17 cellular contexts compared by ENCODE assay signal in the genomic region with DNA sequence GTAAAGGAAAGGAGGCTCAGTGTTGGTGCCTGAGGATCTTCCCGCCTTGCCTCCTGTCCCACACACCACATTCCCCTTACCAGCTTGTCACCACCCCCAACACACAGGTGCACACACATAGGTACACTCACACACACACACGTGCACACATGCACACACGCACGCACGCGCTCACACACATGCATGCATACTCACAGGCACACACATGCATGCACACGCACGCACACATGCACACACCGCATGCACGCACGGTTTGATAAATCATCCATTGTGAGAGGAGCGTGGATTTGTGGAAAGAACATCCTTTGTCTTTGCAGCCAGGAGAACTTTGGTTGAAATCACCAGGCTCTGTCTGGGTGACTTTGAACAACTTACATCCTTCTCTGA.
DNase-seq lines count a peak whose midpoint lies in the region; ATAC-seq and TF ChIP-seq lines count a peak whose summit lies in the region.
"Had no signal": no experiment of that assay in that cellular context is flagged by ENCODE, and none has a peak within 500 bp of the region (broad histone marks: within the 10 kb centered on the region; RNA-seq: fewer than 3 reads in every experiment).

No MANE protein-coding gene starts in this region.

- no peak overlapping the region for H3K4me3 Mint-ChIP-seq in activated CD4-positive, alpha-beta T cell treated with anti-CD3 and anti-CD28 coated beads, Interleukin-2, amount 10 ng/mL, durations not matched to agents 7 days and 5 days
- H3K4me3 Mint-ChIP-seq: B cell; CD4-positive, CD25-positive, alpha-beta regulatory T cell had no signal

- H3F3A ChIP-seq in SK-N-SH (replicated peaks; ENCODE audit: insufficient read depth) = peaks cover 26% of the 10 kb centered on the region

- H3K9me3 ChIP-seq in SK-N-SH (no peaks in the 10 kb centered on the region), osteoblast (ENCODE audit: low read depth, low read length) (no peaks in the 10 kb centered on the region), aorta (ENCODE audit: control insufficient read depth, low read length) (no peaks in the 10 kb centered on the region)
- H3K9me3 ChIP-seq: Caco-2 had no signal

- H3K4me3 ChIP-seq in SK-N-SH (ENCODE audit: low read depth in 2 of 2, low read length in 1 of 2) (peak overlapping the region in 1 of 2 experiments; percentile 14; a peak in 1 of 4 replicates), coronary artery (peak overlapping the region; percentile 77), osteoblast (ENCODE audit: insufficient read depth, low read length) (no peak overlapping the region), aorta (ENCODE audit: low read length in 2 of 2) (peak overlapping the region; percentile 15 to 29)
- H3K4me3 ChIP-seq: K562 had no signal

- H3K27me3 ChIP-seq in SK-N-SH (ENCODE audit: insufficient read depth) (no peaks in the 10 kb centered on the region), osteoblast (ENCODE audit: insufficient read depth, low read length) (no peaks in the 10 kb centered on the region), aorta (ENCODE audit: control insufficient read depth in 1 of 2, insufficient read depth in 2 of 2, low read length in 1 of 2) (no peaks in the 10 kb centered on the region)

- H3K27ac ChIP-seq in SK-N-SH (ENCODE audit: low read depth in 2 of 2, low read length in 1 of 2) = peak overlapping the region; percentile 82 to 87; a peak in 3 of 4 replicates
- H3K27ac ChIP-seq in coronary artery = peak overlapping the region; percentile 66 to 90
- no peak overlapping the region for H3K27ac ChIP-seq in osteoblast (ENCODE audit: low read depth, low read length)
- no peak overlapping the region for H3K27ac ChIP-seq in aorta (ENCODE audit: low read depth in 1 of 2, low read length in 2 of 2)
- H3K27ac ChIP-seq: 22Rv1 had no signal

- CTCF ChIA-PET in SK-N-SH (lab: Yijun Ruan, JAX) = no interaction called here
- CTCF ChIA-PET in activated CD4-positive, alpha-beta T cell treated with anti-CD3 and anti-CD28 coated beads, Interleukin-2, amount 10 ng/mL, durations not matched to agents 7 days and 5 days (lab: Charles Lee) = no interaction called here
- CTCF ChIA-PET in HEK293T (lab: Yijun Ruan, JAX) = no interaction called here

- TF ChIP-seq EP300 in SK-N-SH (IDR thresholded peaks at IDR 0.05; ENCODE audit: borderline replicate concordance in 1 of 2, low read depth in 1 of 2, low read length in 1 of 2) = no peak

- H3K4me2 ChIP-seq in SK-N-SH = peak overlapping the region; percentile 67; the same call in 1 of the 2 replicates
- peak overlapping the region; percentile 82 for H3K4me2 ChIP-seq in osteoblast (ENCODE audit: insufficient read depth, low read length)

- H3K9me3 Mint-ChIP-seq in activated CD4-positive, alpha-beta T cell treated with anti-CD3 and anti-CD28 coated beads, Interleukin-2, amount 10 ng/mL, durations not matched to agents 7 days and 5 days = no peaks in the 10 kb centered on the region

- POLR2A ChIA-PET in SK-N-SH (lab: Yijun Ruan, JAX) = no interaction called here
- POLR2A ChIA-PET in activated CD4-positive, alpha-beta T cell treated with anti-CD3 and anti-CD28 coated beads, Interleukin-2, amount 10 ng/mL, durations not matched to agents 7 days and 5 days (lab: Charles Lee) = no interaction called here
- POLR2A ChIA-PET in HEK293T (lab: Yijun Ruan, JAX) = no interaction called here

- no peak for TF ChIP-seq RAD21 in SK-N-SH (IDR thresholded peaks at IDR 0.05; ENCODE audit: low read length)

- no peak overlapping the region for H3K27ac Mint-ChIP-seq in activated CD4-positive, alpha-beta T cell treated with anti-CD3 and anti-CD28 coated beads, Interleukin-2, amount 10 ng/mL, durations not matched to agents 7 days and 5 days
- H3K27ac Mint-ChIP-seq: B cell; CD4-positive, CD25-positive, alpha-beta regulatory T cell had no signal

- H3K27me3 Mint-ChIP-seq in activated CD4-positive, alpha-beta T cell treated with anti-CD3 and anti-CD28 coated beads, Interleukin-2, amount 10 ng/mL, durations not matched to agents 7 days and 5 days = no peaks in the 10 kb centered on the region

- TF ChIP-seq CTCF in SK-N-SH (IDR thresholded peaks at IDR 0.05) = no peak
- no peak for TF ChIP-seq CTCF in coronary artery (IDR thresholded peaks at IDR 0.05)
- TF ChIP-seq CTCF in osteoblast (IDR thresholded peaks at IDR 0.05; ENCODE audit: extremely low read depth, low read depth, low read length) = no peak

- H3K4me1 ChIP-seq in SK-N-SH (ENCODE audit: control insufficient read depth in 1 of 2, insufficient read depth in 2 of 2, low read depth in 1 of 2, low read length in 1 of 2) = peaks cover 17 to 19% of the 10 kb centered on the region in 2 experiments
- H3K4me1 ChIP-seq in osteoblast (ENCODE audit: insufficient read depth, low read length) = peaks cover 34% of the 10 kb centered on the region
- no peaks in the 10 kb centered on the region for H3K4me1 ChIP-seq in aorta (ENCODE audit: control insufficient read depth in 1 of 2, insufficient read depth in 2 of 2, low read length in 2 of 2)
- H3K4me1 ChIP-seq: Caco-2 had no signal

- no peak overlapping the region for H3K9ac ChIP-seq in SK-N-SH

- H3K79me2 ChIP-seq in SK-N-SH (ENCODE audit: insufficient read depth) (peaks cover 14% of the 10 kb centered on the region; the same call in 1 of the 2 replicates), osteoblast (ENCODE audit: insufficient read depth, low read length) (no peaks in the 10 kb centered on the region)

- H2AFZ ChIP-seq in SK-N-SH (ENCODE audit: low read depth) (no peak overlapping the region), osteoblast (ENCODE audit: low read length) (no peak overlapping the region)

- H3K36me3 ChIP-seq in SK-N-SH (replicated peaks in 1 of 2; ENCODE audit: control insufficient read depth in 1 of 2, insufficient read depth in 2 of 2, low read length in 1 of 2) = no peaks in the 10 kb centered on the region
- no peaks in the 10 kb centered on the region for H3K36me3 ChIP-seq in osteoblast (ENCODE audit: insufficient read depth, low read length)
- no peaks in the 10 kb centered on the region for H3K36me3 ChIP-seq in aorta (ENCODE audit: control insufficient read depth in 1 of 2, insufficient read depth in 2 of 2, low read length in 1 of 2)

- no peaks in the 10 kb centered on the region for H3K9me2 ChIP-seq in SK-N-SH

- no peak for DNase-seq in SK-N-SH
- peak; percentile 50 for DNase-seq in coronary artery (ENCODE audit: low spot score)
- DNase-seq in osteoblast (ENCODE audit: insufficient read length, low spot score, missing footprints) = no peak
- DNase-seq in aorta = no peak
- no peak for DNase-seq in effector CD4-positive, alpha-beta T cell
- DNase-seq in activated CD4-positive, alpha-beta T cell treated with anti-CD3 and anti-CD28 coated beads, Interleukin-2, amount 10 ng/mL, durations not matched to agents 7 days and 5 days = no peak
- no peak for DNase-seq in HEK293T (ENCODE audit: extremely low spot score)
- DNase-seq: Caco-2; CD4-positive, CD25-positive, alpha-beta regulatory T cell; DMS153; HCEC 1CT; NCI-H187 treated with DMSO at 0.1 percent for 48 hours; NCI-H69 had no signal

- no peaks in the 10 kb centered on the region for H3K4me1 Mint-ChIP-seq in activated CD4-positive, alpha-beta T cell treated with anti-CD3 and anti-CD28 coated beads, Interleukin-2, amount 10 ng/mL, durations not matched to agents 7 days and 5 days
- H3K4me1 Mint-ChIP-seq: B cell; CD4-positive, CD25-positive, alpha-beta regulatory T cell had no signal

- no peaks in the 10 kb centered on the region for H3K36me3 Mint-ChIP-seq in activated CD4-positive, alpha-beta T cell treated with anti-CD3 and anti-CD28 coated beads, Interleukin-2, amount 10 ng/mL, durations not matched to agents 7 days and 5 days (ENCODE audit: low read depth)
- H3K36me3 Mint-ChIP-seq: CD4-positive, CD25-positive, alpha-beta regulatory T cell had no signal

- no peak for ATAC-seq in SK-N-SH treated with all-trans-retinoic acid at 6 μM for 48 hours
- no peak for ATAC-seq in aorta (ENCODE audit: low FRiP score)
- ATAC-seq: K562 had no signal

- intact Hi-C loops in aorta (cut with DNase I) = no loop called here

- no peaks in the 10 kb centered on the region for H4K20me1 ChIP-seq in SK-N-SH (ENCODE audit: insufficient read depth)
- no peaks in the 10 kb centered on the region for H4K20me1 ChIP-seq in osteoblast (ENCODE audit: insufficient read depth, low read length)

- WGBS in SK-N-SH (ENCODE audit: low lambda C conversion rate) = 93% methylated on average over 12 of the region's 12 CpGs
- 14 to 24% methylated on average over 12 of the region's 12 CpGs for WGBS in aorta, 2 donors

TF ChIP-seq in SK-N-SH, 30 proteins besides CTCF, POLR2A, EP300 and RAD21 (continues in another document):
- TF ChIP-seq YY1 (IDR thresholded peaks at IDR 0.05; ENCODE audit: low read depth) (no peak), SMC3 (IDR thresholded peaks at IDR 0.05; ENCODE audit: low read depth, low read length) (no peak)

TF ChIP-seq in SK-N-SH treated with all-trans-retinoic acid at 6 μM for 48 hours, 23 proteins besides CTCF, POLR2A, EP300 and RAD21 (continues in another document):
- TF ChIP-seq, protein P1, sequence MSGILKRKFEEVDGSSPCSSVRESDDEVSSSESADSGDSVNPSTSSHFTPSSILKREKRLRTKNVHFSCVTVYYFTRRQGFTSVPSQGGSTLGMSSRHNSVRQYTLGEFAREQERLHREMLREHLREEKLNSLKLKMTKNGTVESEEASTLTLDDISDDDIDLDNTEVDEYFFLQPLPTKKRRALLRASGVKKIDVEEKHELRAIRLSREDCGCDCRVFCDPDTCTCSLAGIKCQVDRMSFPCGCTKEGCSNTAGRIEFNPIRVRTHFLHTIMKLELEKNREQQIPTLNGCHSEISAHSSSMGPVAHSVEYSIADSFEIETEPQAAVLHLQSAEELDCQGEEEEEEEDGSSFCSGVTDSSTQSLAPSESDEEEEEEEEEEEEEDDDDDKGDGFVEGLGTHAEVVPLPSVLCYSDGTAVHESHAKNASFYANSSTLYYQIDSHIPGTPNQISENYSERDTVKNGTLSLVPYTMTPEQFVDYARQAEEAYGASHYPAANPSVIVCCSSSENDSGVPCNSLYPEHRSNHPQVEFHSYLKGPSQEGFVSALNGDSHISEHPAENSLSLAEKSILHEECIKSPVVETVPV (CRISPR knock-in tag; IDR thresholded peaks at IDR 0.05) = no peak
- TF ChIP-seq TOX (CRISPR knock-in tag; IDR thresholded peaks at IDR 0.05; ENCODE audit: borderline replicate concordance) = no peak

TF ChIP-seq in HEK293T, 16 proteins besides CTCF, POLR2A, EP300 and RAD21:
- TF ChIP-seq FOXK2 (IDR thresholded peaks at IDR 0.05) (no peak), ELF4 (IDR thresholded peaks at IDR 0.05) (no peak)

Comparison
In these comparisons a context has a peak if more than half of its experiments do, and no peak if none do; other contexts are left out.
1. H3K27ac ChIP-seq: peak in SK-N-SH (2 of 2) and coronary artery (2 of 2); none in osteoblast (single experiment) and aorta (0 of 2).